In genomic region chr6:52233975-52234823, GRCh38 we compare ENCODE assay signal across 8 cellular contexts. TPM values are rescaled to one million over a fixed set of nuclear protein-coding genes. Genes with fewer than 3 reads are reported as not detected.
DNase-seq lines count a peak whose midpoint lies in the region; ATAC-seq lines count a peak whose summit lies in the region.

No MANE protein-coding gene starts in this region.

- H3K79me1 ChIP-seq in neuronal stem cell (ENCODE audit: low read depth, low read length), result no peaks in the 10 kb centered on the region

- WGBS in neuronal stem cell (ENCODE audit: extremely low coverage in 2 of 2, insufficient read length in 2 of 2, insufficient replicate concordance in 1 of 2), 2 donors, result no CpG with 5 or more reads among the region's 15 CpGs

- no peak overlapping the region for H2BK12ac ChIP-seq in neuronal stem cell (ENCODE audit: low read length)

- no peaks in the 10 kb centered on the region for H3K36me3 ChIP-seq in neuronal stem cell (replicated peaks in 1 of 2; ENCODE audit: control insufficient read depth in 2 of 2, insufficient read depth in 2 of 2, low read length in 2 of 2)

- H3K14ac ChIP-seq in neuronal stem cell (ENCODE audit: low read length), result no peak overlapping the region

- H4K91ac ChIP-seq in neuronal stem cell (ENCODE audit: low read depth, low read length, poor library complexity), result no peak overlapping the region

- H4K8ac ChIP-seq in neuronal stem cell (ENCODE audit: low read depth, low read length), result no peak overlapping the region

- no peak overlapping the region for H2AK5ac ChIP-seq in neuronal stem cell (ENCODE audit: low read depth, low read length)

- H2BK5ac ChIP-seq in neuronal stem cell (ENCODE audit: low read length), result no peak overlapping the region

- ATAC-seq in GM19452 (IDR thresholded peaks at IDR 0.05; ENCODE audit: unreplicated experiment), result peak; percentile 63
- peak; percentile 73 for ATAC-seq in HG03565 (IDR thresholded peaks at IDR 0.05; ENCODE audit: unreplicated experiment)

- no peak overlapping the region for H3K27ac ChIP-seq in neuronal stem cell (replicated peaks; ENCODE audit: low read length)

- H3K27me3 ChIP-seq in neuronal stem cell (ENCODE audit: control insufficient read depth in 3 of 3, insufficient read depth in 3 of 3, low read depth in 1 of 3, low read length in 3 of 3), result peaks cover 0 to 3% (median 0%) of the 10 kb centered on the region in 3 experiments

- H3K23ac ChIP-seq in neuronal stem cell (ENCODE audit: low read depth, low read length, poor library complexity), result no peak overlapping the region

- H3K4ac ChIP-seq in neuronal stem cell (ENCODE audit: low read length), result no peak overlapping the region

- peak; percentile 8 for DNase-seq in SKM-1 treated with dmso at 0.1 percent for 144 hours (lab: John Stamatoyannopoulos, UW; ENCODE audit: unreplicated experiment)
- no peak for DNase-seq in SKM-1 (lab: John Stamatoyannopoulos, UW; ENCODE audit: unreplicated experiment)
- peak; percentile 87 for DNase-seq in OCI-M1 (lab: John Stamatoyannopoulos, UW)
- DNase-seq in dedifferentiated amniotic fluid mesenchymal stem cell (ENCODE audit: extremely low spot score), result peak; percentile 29
- DNase-seq in neuronal stem cell (ENCODE audit: low spot score), result peak; percentile 26
- DNase-seq in CD1c-positive myeloid dendritic cell (ENCODE audit: extremely low spot score), result no peak

- no peak overlapping the region for H3K18ac ChIP-seq in neuronal stem cell (ENCODE audit: low read length)

- no peak overlapping the region for H2BK15ac ChIP-seq in neuronal stem cell (ENCODE audit: low read length)

- peak overlapping the region; percentile 48 for H2AFZ ChIP-seq in neuronal stem cell (ENCODE audit: low read length)

- no peak overlapping the region for H2BK120ac ChIP-seq in neuronal stem cell (ENCODE audit: low read depth, low read length)

- H3K4me3 ChIP-seq in neuronal stem cell (ENCODE audit: low read length in 2 of 2), result no peak overlapping the region

- H3K4me1 ChIP-seq in neuronal stem cell (ENCODE audit: control insufficient read depth in 2 of 2, insufficient read depth in 1 of 2, low read depth in 1 of 2, low read length in 2 of 2), result peaks cover 0 to 2% of the 10 kb centered on the region in 2 donors

- no peaks in the 10 kb centered on the region for H3K9me3 ChIP-seq in neuronal stem cell (replicated peaks in 1 of 2; ENCODE audit: control insufficient read depth in 2 of 2, insufficient read depth in 1 of 2, low read depth in 1 of 2, low read length in 2 of 2)

- no peak overlapping the region for H3K9ac ChIP-seq in neuronal stem cell (ENCODE audit: low read depth, low read length, poor library complexity)

- H3K4me2 ChIP-seq in neuronal stem cell (ENCODE audit: insufficient read depth, low read length, poor library complexity, severe bottlenecking), result no peak overlapping the region

RNA-seq across cellular contexts. Expression of gene IL17F, which starts 10.1 kb away (rescaled TPM):
- not detected for polyA plus RNA-seq in neuronal stem cell (2013, experiment 1 of 2)
- not detected for polyA plus RNA-seq in neuronal stem cell (2013, experiment 2 of 2)

RNA-seq across cellular contexts. Expression of gene IL17A, which starts 48.0 kb away (rescaled TPM):
- polyA plus RNA-seq in neuronal stem cell (2013, experiment 1 of 2), result not detected
- not detected for polyA plus RNA-seq in neuronal stem cell (2013, experiment 2 of 2)

RNA-seq across cellular contexts. Expression of gene MCM3, which starts 50.3 kb away (rescaled TPM):
- polyA plus RNA-seq in neuronal stem cell (2013, experiment 1 of 2), result 102 TPM
- polyA plus RNA-seq in neuronal stem cell (2013, experiment 2 of 2), result 98.5 TPM

Comparison
In these comparisons a context has a peak if more than half of its experiments do, and no peak if none do; other contexts are left out.
1. DNase-seq: peak in SKM-1 treated with dmso at 0.1 percent for 144 hours (single experiment), OCI-M1 (single experiment), dedifferentiated amniotic fluid mesenchymal stem cell (single experiment) and neuronal stem cell (single experiment); none in SKM-1 (single experiment) and CD1c-positive myeloid dendritic cell (single experiment).